8 cellular contexts compared by ENCODE assay signal in the genomic region with DNA sequence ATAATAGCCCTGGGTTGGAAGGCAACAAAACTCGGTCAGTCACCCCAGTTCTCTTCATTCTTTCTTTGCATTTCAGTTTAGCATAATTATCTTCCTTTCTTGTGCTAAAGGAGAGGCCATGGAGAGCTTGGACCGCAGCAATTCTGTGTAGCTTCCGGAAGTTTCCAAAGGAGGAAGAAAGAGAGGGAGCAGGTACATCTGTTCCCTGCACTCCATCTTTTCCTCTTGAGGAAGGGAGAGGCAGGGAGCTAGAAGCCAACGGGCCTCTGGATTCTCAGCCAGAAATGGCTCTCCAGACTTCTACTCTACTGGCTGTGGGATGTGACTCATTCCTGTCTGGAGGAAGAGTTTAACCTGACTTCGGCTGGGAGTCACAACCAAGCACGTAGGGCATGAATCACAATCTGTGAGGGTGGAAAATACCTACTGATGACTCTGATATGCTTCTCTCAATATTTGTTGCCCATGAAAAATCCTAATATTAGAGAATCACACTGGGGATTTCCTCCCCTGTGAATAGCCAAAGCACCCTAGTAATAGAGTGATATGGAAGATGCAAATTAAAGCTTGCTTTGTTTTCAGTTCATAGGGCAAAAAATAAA. TPM values are rescaled to one million over a fixed set of nuclear protein-coding genes. Genes with fewer than 3 reads are reported as not detected.
A peak's percentile ranks its signal among the peaks of the same experiment; 100 is the strongest.
DNase-seq lines count a peak whose midpoint lies in the region; ATAC-seq lines count a peak whose summit lies in the region.

No MANE protein-coding gene starts in this region.

- H3K27me3 Mint-ChIP-seq in activated T-helper 17 cell treated with anti-CD3 and anti-CD28 coated beads, Interleukin-2, amount 50 U/mL, for 72 hours = no peaks in the 10 kb centered on the region

- no peak for DNase-seq in activated CD4-positive, CD25-positive, alpha-beta regulatory T cell (lab: John Stamatoyannopoulos, UW)
- DNase-seq in left cardiac atrium (peak; percentile 54), OCI-M1 (lab: John Stamatoyannopoulos, UW) (no peak)
- peak; percentile 11 to 16 for DNase-seq in stimulated activated CD4-positive, alpha-beta T cell treated with anti-CD3 and anti-CD28 coated beads, Interleukin-12 subunit alpha, Interleukin-12 subunit beta, amount 100 ng/mL, for 24 hours (ENCODE audit: low read depth in 2 of 2)
- no peak for DNase-seq in effector CD8-positive, alpha-beta T cell (lab: John Stamatoyannopoulos, UW)

- ATAC-seq in activated CD4-positive, CD25-positive, alpha-beta regulatory T cell treated with anti-CD3 and anti-CD28 coated beads, Interleukin-2, amount 50 U/mL, for 24 hours = peak; percentile 85
- peak; percentile 72 for ATAC-seq in HG03378 (IDR thresholded peaks at IDR 0.05; ENCODE audit: unreplicated experiment)
- peak; percentile 84 for ATAC-seq in activated T-helper 17 cell treated with anti-CD3 and anti-CD28 coated beads, Interleukin-2, amount 50 U/mL, for 72 hours (replicated peaks)
- peak; percentile 42 to 92 for ATAC-seq in left cardiac atrium

- peaks cover 51% of the 10 kb centered on the region for H3K4me1 Mint-ChIP-seq in activated T-helper 17 cell treated with anti-CD3 and anti-CD28 coated beads, Interleukin-2, amount 50 U/mL, for 72 hours

- peak overlapping the region; percentile 72 for H3K4me3 Mint-ChIP-seq in activated T-helper 17 cell treated with anti-CD3 and anti-CD28 coated beads, Interleukin-2, amount 50 U/mL, for 72 hours

- peaks cover 27% of the 10 kb centered on the region for H3K36me3 Mint-ChIP-seq in activated T-helper 17 cell treated with anti-CD3 and anti-CD28 coated beads, Interleukin-2, amount 50 U/mL, for 72 hours (ENCODE audit: low read depth)

- H3K9me3 Mint-ChIP-seq in activated T-helper 17 cell treated with anti-CD3 and anti-CD28 coated beads, Interleukin-2, amount 50 U/mL, for 72 hours = no peaks in the 10 kb centered on the region

- intact Hi-C loops in left cardiac atrium (cut with DNase I) = no loop called here

- peak overlapping the region; percentile 95 for H3K27ac Mint-ChIP-seq in activated T-helper 17 cell treated with anti-CD3 and anti-CD28 coated beads, Interleukin-2, amount 50 U/mL, for 72 hours

RNA-seq across cellular contexts. Expression of gene ANO6, which starts 17.0 kb away (rescaled TPM):
- total RNA-seq in activated T-helper 17 cell treated with anti-CD3 and anti-CD28 coated beads, Interleukin-2, amount 50 U/mL, for 72 hours = 10 to 100 TPM; 26.8 to 45.1 TPM
- 10 to 100 TPM; 47.2 to 48.9 TPM for total RNA-seq in left cardiac atrium

Comparison
In these comparisons a context has a peak if more than half of its experiments do, and no peak if none do; other contexts are left out.
1. DNase-seq: peak in left cardiac atrium (single experiment) and stimulated activated CD4-positive, alpha-beta T cell treated with anti-CD3 and anti-CD28 coated beads, Interleukin-12 subunit alpha, Interleukin-12 subunit beta, amount 100 ng/mL, for 24 hours (2 of 2); none in activated CD4-positive, CD25-positive, alpha-beta regulatory T cell (0 of 4), effector CD8-positive, alpha-beta T cell (single experiment) and OCI-M1 (single experiment).
2. Peak in every context shown above with its lines, with median percentiles within 50 percentile points of each other: ATAC-seq.